Comparison of ENCODE assay signal across 14 cellular contexts in genomic region chr14:29236848-29237247, GRCh38.
DNase-seq lines count a peak whose midpoint lies in the region; ATAC-seq, FAIRE-seq and TF ChIP-seq lines count a peak whose summit lies in the region.
"Had no signal": no experiment of that assay in that cellular context is flagged by ENCODE, and none has a peak within 500 bp of the region (broad histone marks: within the 10 kb centered on the region; RNA-seq: fewer than 3 reads in every experiment).

No MANE protein-coding gene starts in this region.

- H3K27me3 ChIP-seq in PC-9 (ENCODE audit: insufficient read depth, low read depth) (no peaks in the 10 kb centered on the region), endothelial cell of umbilical vein (ENCODE audit: control insufficient read depth in 2 of 2, insufficient read depth in 2 of 2, low read length in 2 of 2) (no peaks in the 10 kb centered on the region), H7 (ENCODE audit: control insufficient read depth, insufficient read depth, low read length) (no peaks in the 10 kb centered on the region)
- H3K27me3 ChIP-seq: esophagus muscularis mucosa had no signal

- H3K27ac Mint-ChIP-seq in progenitor cell of endocrine pancreas (peak overlapping the region; percentile 5), T-helper 17 cell (no peak overlapping the region)
- no peak overlapping the region for H3K27ac Mint-ChIP-seq in activated naive CD4-positive, alpha-beta T cell treated with anti-CD3 and anti-CD28 coated beads, Interleukin-2, amount 10 ng/mL, durations not matched to agents 7 days and 5 days
- H3K27ac Mint-ChIP-seq: activated CD4-positive, alpha-beta T cell treated with anti-CD3 and anti-CD28 coated beads, Interleukin-2, amount 10 ng/mL, durations not matched to agents 7 days and 5 days had no signal

- H3K9me1 ChIP-seq in endothelial cell of umbilical vein (replicated peaks; ENCODE audit: control insufficient read depth, extremely low read depth, insufficient read depth, low read length), result no peaks in the 10 kb centered on the region

- H3K4me3 ChIP-seq in PC-9, result no peak overlapping the region
- H3K4me3 ChIP-seq in endothelial cell of umbilical vein (replicated peaks in 1 of 3; ENCODE audit: insufficient read depth in 1 of 3, low read depth in 1 of 3, low read length in 3 of 3), result peak overlapping the region in 1 of 3 experiments; percentile 16
- no peak overlapping the region for H3K4me3 ChIP-seq in H7 (ENCODE audit: insufficient read depth, low read depth, low read length)
- H3K4me3 ChIP-seq: esophagus muscularis mucosa, thoracic aorta had no signal

- H4K20me1 ChIP-seq in PC-9 (ENCODE audit: insufficient read depth) (no peaks in the 10 kb centered on the region), endothelial cell of umbilical vein (replicated peaks; ENCODE audit: control insufficient read depth, extremely low read depth, insufficient read depth, low read length) (no peaks in the 10 kb centered on the region)

- H3K36me3 ChIP-seq in PC-9 (ENCODE audit: low read depth) (no peaks in the 10 kb centered on the region), endothelial cell of umbilical vein (ENCODE audit: control insufficient read depth in 2 of 2, extremely low read depth in 1 of 2, insufficient read depth in 2 of 2, low read length in 2 of 2) (no peaks in the 10 kb centered on the region), H7 (replicated peaks; ENCODE audit: control insufficient read depth, insufficient read depth, low read length) (no peaks in the 10 kb centered on the region)
- H3K36me3 ChIP-seq: esophagus muscularis mucosa, thoracic aorta had no signal

- peak; percentile 99 for DNase-seq in ELR (ENCODE audit: low read depth)
- DNase-seq in PC-9, result no peak
- peak; percentile 80 for DNase-seq in endothelial cell of umbilical vein (ENCODE audit: low read depth, low spot score)
- DNase-seq in progenitor cell of endocrine pancreas (ENCODE audit: low spot score, unreplicated experiment), result no peak
- no peak for DNase-seq in T-helper 17 cell
- DNase-seq in activated naive CD4-positive, alpha-beta T cell treated with anti-CD3 and anti-CD28 coated beads, Interleukin-2, amount 10 ng/mL, durations not matched to agents 7 days and 5 days, result no peak
- DNase-seq in H7, result no peak
- DNase-seq: activated CD4-positive, alpha-beta T cell treated with anti-CD3 and anti-CD28 coated beads, Interleukin-2, amount 10 ng/mL, durations not matched to agents 7 days and 5 days; NCI-H1694 treated with DMSO at 0.1 percent for 48 hours; right cardiac atrium had no signal

- no peaks in the 10 kb centered on the region for H3K4me1 ChIP-seq in PC-9 (replicated peaks; ENCODE audit: insufficient read depth)
- peaks cover 62% of the 10 kb centered on the region for H3K4me1 ChIP-seq in endothelial cell of umbilical vein (ENCODE audit: control insufficient read depth, extremely low read depth, insufficient read depth, low read length)

- POLR2A ChIA-PET in PC-9 (lab: Charles Lee; ENCODE audit: unreplicated experiment) (no interaction called here), endothelial cell of umbilical vein (lab: Charles Lee) (no interaction called here)

- ATAC-seq in T-helper 17 cell, result no peak
- ATAC-seq in HG03457 (IDR thresholded peaks at IDR 0.05; ENCODE audit: unreplicated experiment), result no peak
- ATAC-seq: right cardiac atrium had no signal

- dilution Hi-C loops in endothelial cell of umbilical vein (cut with MboI; ENCODE audit: extremely low pct_ligation_motif_present, low sequenced_read_pairs), result no loop called here

- no peaks in the 10 kb centered on the region for H3K9me2 ChIP-seq in PC-9 (ENCODE audit: insufficient read depth)

- TF ChIP-seq CTCF in PC-9 (conservative IDR thresholded peaks at IDR 0.05) (no peak), endothelial cell of umbilical vein (IDR thresholded peaks at IDR 0.05; ENCODE audit: extremely low read depth in 1 of 2, insufficient read depth in 1 of 2, low read depth in 1 of 2, low read length in 2 of 2) (no peak), progenitor cell of endocrine pancreas (IDR thresholded peaks at IDR 0.05; ENCODE audit: unreplicated experiment) (no peak)

- FAIRE-seq in endothelial cell of umbilical vein (lab: Jason Lieb, UNC), result peak; percentile 78

- H3K36me3 Mint-ChIP-seq in progenitor cell of endocrine pancreas (ENCODE audit: insufficient read depth) (no peaks in the 10 kb centered on the region), T-helper 17 cell (ENCODE audit: low read depth) (no peaks in the 10 kb centered on the region)
- no peaks in the 10 kb centered on the region for H3K36me3 Mint-ChIP-seq in activated naive CD4-positive, alpha-beta T cell treated with anti-CD3 and anti-CD28 coated beads, Interleukin-2, amount 10 ng/mL, durations not matched to agents 7 days and 5 days

- H3K79me2 ChIP-seq in PC-9 (ENCODE audit: low read depth), result no peaks in the 10 kb centered on the region
- no peaks in the 10 kb centered on the region for H3K79me2 ChIP-seq in endothelial cell of umbilical vein (ENCODE audit: control insufficient read depth, insufficient read depth, low read length)

- H3K4me2 ChIP-seq in PC-9, result no peak overlapping the region
- peak overlapping the region; percentile 74 for H3K4me2 ChIP-seq in endothelial cell of umbilical vein (ENCODE audit: insufficient read depth, low read length)

- peak overlapping the region; percentile 44 for H3K27ac ChIP-seq in PC-9
- peak overlapping the region; percentile 79 for H3K27ac ChIP-seq in endothelial cell of umbilical vein (ENCODE audit: insufficient read depth, low read depth, low read length)
- H3K27ac ChIP-seq: esophagus muscularis mucosa, thoracic aorta had no signal

- H3K9me3 ChIP-seq in PC-9 (ENCODE audit: insufficient read depth, low read depth), result no peaks in the 10 kb centered on the region; the same call in 1 of the 2 replicates
- no peaks in the 10 kb centered on the region for H3K9me3 ChIP-seq in endothelial cell of umbilical vein (replicated peaks; ENCODE audit: control insufficient read depth, insufficient read depth, low read length)
- no peaks in the 10 kb centered on the region for H3K9me3 ChIP-seq in T-helper 17 cell (ENCODE audit: control insufficient read depth, low read length, poor library complexity, severe bottlenecking)
- H3K9me3 ChIP-seq: esophagus muscularis mucosa, thoracic aorta had no signal

- CTCF ChIA-PET in PC-9 (lab: Charles Lee) (no interaction called here), endothelial cell of umbilical vein (lab: Charles Lee) (interaction anchor here (1.1 to 1.9 kb wide), 4 partner anchors 13 to 281 kb away, joined by 3 to 7 read pairs (median 4); no protein-coding TSS in a partner anchor)
- CTCF ChIA-PET in activated naive CD4-positive, alpha-beta T cell treated with anti-CD3 and anti-CD28 coated beads, Interleukin-2, amount 10 ng/mL, durations not matched to agents 7 days and 5 days (lab: Charles Lee), result no interaction called here

- TF ChIP-seq POLR2A in endothelial cell of umbilical vein (IDR thresholded peaks at IDR 0.05; ENCODE audit: low read depth, low read length), result no peak

- H2AFZ ChIP-seq in PC-9, result no peak overlapping the region
- H2AFZ ChIP-seq in endothelial cell of umbilical vein (ENCODE audit: low read depth, low read length), result no peak overlapping the region

- intact Hi-C loops in PC-9 (cut with micrococcal nuclease; ENCODE audit: unreplicated experiment) (no loop called here), endothelial cell of umbilical vein (cut with micrococcal nuclease) (loop anchor here (5.0 to 10.0 kb wide), 2 partner anchors 480 to 688 kb away; partner anchors contain the start of gene PRKD1)

- H3K27me3 Mint-ChIP-seq in progenitor cell of endocrine pancreas (no peaks in the 10 kb centered on the region), T-helper 17 cell (no peaks in the 10 kb centered on the region)
- no peaks in the 10 kb centered on the region for H3K27me3 Mint-ChIP-seq in activated naive CD4-positive, alpha-beta T cell treated with anti-CD3 and anti-CD28 coated beads, Interleukin-2, amount 10 ng/mL, durations not matched to agents 7 days and 5 days
- H3K27me3 Mint-ChIP-seq: activated CD4-positive, alpha-beta T cell treated with anti-CD3 and anti-CD28 coated beads, Interleukin-2, amount 10 ng/mL, durations not matched to agents 7 days and 5 days; central memory CD8-positive, alpha-beta T cell had no signal

- BruUV-seq in PC-9 (replicated peaks; lab: Mats Ljungman, UMichigan) (no TSS peak), endothelial cell of umbilical vein (replicated peaks; lab: Mats Ljungman, UMichigan) (no TSS peak)

- H3K4me1 Mint-ChIP-seq in progenitor cell of endocrine pancreas (ENCODE audit: low read depth), result no peaks in the 10 kb centered on the region
- H3K4me1 Mint-ChIP-seq in T-helper 17 cell, result no peaks in the 10 kb centered on the region
- H3K4me1 Mint-ChIP-seq in activated naive CD4-positive, alpha-beta T cell treated with anti-CD3 and anti-CD28 coated beads, Interleukin-2, amount 10 ng/mL, durations not matched to agents 7 days and 5 days, result no peaks in the 10 kb centered on the region
- H3K4me1 Mint-ChIP-seq: activated CD4-positive, alpha-beta T cell treated with anti-CD3 and anti-CD28 coated beads, Interleukin-2, amount 10 ng/mL, durations not matched to agents 7 days and 5 days; central memory CD8-positive, alpha-beta T cell had no signal

- H3K9me3 Mint-ChIP-seq in progenitor cell of endocrine pancreas (ENCODE audit: low read depth), result no peaks in the 10 kb centered on the region
- no peaks in the 10 kb centered on the region for H3K9me3 Mint-ChIP-seq in activated naive CD4-positive, alpha-beta T cell treated with anti-CD3 and anti-CD28 coated beads, Interleukin-2, amount 10 ng/mL, durations not matched to agents 7 days and 5 days

- H3K9ac ChIP-seq in endothelial cell of umbilical vein (replicated peaks; ENCODE audit: extremely low read depth, insufficient read depth, low read length), result peak overlapping the region; percentile 76

- H3F3A ChIP-seq in PC-9 (ENCODE audit: insufficient read depth, low read depth), result no peaks in the 10 kb centered on the region

- no peak overlapping the region for H3K4me3 Mint-ChIP-seq in progenitor cell of endocrine pancreas (ENCODE audit: low read depth)
- no peak overlapping the region for H3K4me3 Mint-ChIP-seq in T-helper 17 cell
- H3K4me3 Mint-ChIP-seq in activated naive CD4-positive, alpha-beta T cell treated with anti-CD3 and anti-CD28 coated beads, Interleukin-2, amount 10 ng/mL, durations not matched to agents 7 days and 5 days, result no peak overlapping the region
- H3K4me3 Mint-ChIP-seq: activated CD4-positive, alpha-beta T cell treated with anti-CD3 and anti-CD28 coated beads, Interleukin-2, amount 10 ng/mL, durations not matched to agents 7 days and 5 days; central memory CD8-positive, alpha-beta T cell had no signal

TF ChIP-seq in endothelial cell of umbilical vein, 7 proteins besides CTCF, POLR2A, EP300 and RAD21:
- no peak for TF ChIP-seq EZH2 (IDR thresholded peaks at IDR 0.05; ENCODE audit: borderline replicate concordance, low read depth, low read length, severe bottlenecking)
- no peak for TF ChIP-seq MYC (IDR thresholded peaks at IDR 0.05; ENCODE audit: low read depth, low read length)
- peak; percentile 96 for TF ChIP-seq FOS (IDR thresholded peaks at IDR 0.05; ENCODE audit: borderline replicate concordance, insufficient read depth, low read length)
- TF ChIP-seq JUN (IDR thresholded peaks at IDR 0.05; ENCODE audit: borderline replicate concordance, insufficient read depth, insufficient read length, low read depth), result peak; percentile 81
- TF ChIP-seq GATA2 (IDR thresholded peaks at IDR 0.05; ENCODE audit: insufficient read depth, insufficient read length, low read depth, low read length), result peak; percentile 53

Comparison
In these comparisons a context has a peak if more than half of its experiments do, and no peak if none do; other contexts are left out.
1. DNase-seq: peak in ELR (single experiment) and endothelial cell of umbilical vein (single experiment); none in PC-9 (0 of 2), progenitor cell of endocrine pancreas (single experiment), T-helper 17 cell (0 of 3), activated naive CD4-positive, alpha-beta T cell treated with anti-CD3 and anti-CD28 coated beads, Interleukin-2, amount 10 ng/mL, durations not matched to agents 7 days and 5 days (single experiment) and H7 (single experiment).